In the genomic region with DNA sequence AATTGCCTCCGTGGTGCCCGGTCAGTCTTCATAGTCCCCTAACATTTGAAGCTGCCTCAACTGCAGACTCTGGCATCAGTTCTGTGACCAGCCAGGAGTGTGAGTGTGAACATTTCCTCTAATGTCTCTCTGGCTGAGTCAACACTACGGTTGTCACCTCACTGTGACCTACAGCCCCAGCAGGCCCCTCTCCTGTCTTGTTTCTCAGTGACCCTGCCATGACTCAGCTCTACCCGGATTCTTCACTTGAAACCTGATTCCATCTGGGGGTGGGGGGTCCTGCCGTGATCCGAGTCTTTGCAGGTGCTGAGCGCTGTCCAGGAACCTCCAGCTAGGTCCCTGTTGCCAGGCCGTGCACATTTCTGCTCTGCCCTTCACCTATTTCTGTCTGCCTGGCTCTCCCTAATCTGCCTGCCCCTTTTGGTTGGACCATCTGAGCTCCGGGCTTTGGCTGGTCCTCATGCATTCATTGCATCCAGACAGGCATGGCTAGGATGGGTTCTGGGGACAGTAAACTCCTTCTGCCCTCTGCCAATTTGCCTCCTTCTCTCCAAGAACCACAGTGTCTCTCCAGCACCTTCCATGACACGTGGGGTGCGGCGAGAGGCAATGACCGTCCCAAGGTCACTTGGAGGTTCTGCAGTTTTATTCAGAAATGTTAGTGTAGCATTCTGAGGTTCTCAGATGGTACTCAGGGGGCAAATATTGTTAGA, we compare ENCODE assay signal across 1 cellular context.
TF ChIP-seq lines count a peak whose summit lies in the region.

No MANE protein-coding gene starts in this region.

TF ChIP-seq in HepG2, 621 proteins besides CTCF, POLR2A, EP300 and RAD21 (continued from another document and continues in another):
- TF ChIP-seq, protein P1, sequence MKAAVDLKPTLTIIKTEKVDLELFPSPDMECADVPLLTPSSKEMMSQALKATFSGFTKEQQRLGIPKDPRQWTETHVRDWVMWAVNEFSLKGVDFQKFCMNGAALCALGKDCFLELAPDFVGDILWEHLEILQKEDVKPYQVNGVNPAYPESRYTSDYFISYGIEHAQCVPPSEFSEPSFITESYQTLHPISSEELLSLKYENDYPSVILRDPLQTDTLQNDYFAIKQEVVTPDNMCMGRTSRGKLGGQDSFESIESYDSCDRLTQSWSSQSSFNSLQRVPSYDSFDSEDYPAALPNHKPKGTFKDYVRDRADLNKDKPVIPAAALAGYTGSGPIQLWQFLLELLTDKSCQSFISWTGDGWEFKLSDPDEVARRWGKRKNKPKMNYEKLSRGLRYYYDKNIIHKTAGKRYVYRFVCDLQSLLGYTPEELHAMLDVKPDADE (CRISPR knock-in tag; IDR thresholded peaks at IDR 0.05), result no peak
- no peak for TF ChIP-seq TOE1 (CRISPR knock-in tag; IDR thresholded peaks at IDR 0.05)
- TF ChIP-seq ELF3 (CRISPR knock-in tag; IDR thresholded peaks at IDR 0.05), result peak; percentile 65; the same call in 1 of the 2 replicates
- TF ChIP-seq ZNF335 (CRISPR knock-in tag; IDR thresholded peaks at IDR 0.05), result no peak
- TF ChIP-seq ZNF234 (CRISPR knock-in tag; conservative IDR thresholded peaks at IDR 0.05), result no peak
- peak; percentile 70; the same call in 1 of the 2 replicates for TF ChIP-seq HMG20A (CRISPR knock-in tag; IDR thresholded peaks at IDR 0.05; ENCODE audit: borderline replicate concordance)
- TF ChIP-seq ZNF850 (CRISPR knock-in tag; conservative IDR thresholded peaks at IDR 0.05), result no peak
- no peak for TF ChIP-seq ZNF569 (CRISPR knock-in tag; IDR thresholded peaks at IDR 0.05; ENCODE audit: borderline replicate concordance)
- no peak for TF ChIP-seq ARID2 (CRISPR knock-in tag; IDR thresholded peaks at IDR 0.05; ENCODE audit: borderline replicate concordance)
- TF ChIP-seq, protein P2, sequence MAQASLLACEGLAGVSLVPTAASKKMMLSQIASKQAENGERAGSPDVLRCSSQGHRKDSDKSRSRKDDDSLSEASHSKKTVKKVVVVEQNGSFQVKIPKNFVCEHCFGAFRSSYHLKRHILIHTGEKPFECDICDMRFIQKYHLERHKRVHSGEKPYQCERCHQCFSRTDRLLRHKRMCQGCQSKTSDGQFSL (CRISPR knock-in tag; IDR thresholded peaks at IDR 0.05), result no peak
- TF ChIP-seq, protein P3, sequence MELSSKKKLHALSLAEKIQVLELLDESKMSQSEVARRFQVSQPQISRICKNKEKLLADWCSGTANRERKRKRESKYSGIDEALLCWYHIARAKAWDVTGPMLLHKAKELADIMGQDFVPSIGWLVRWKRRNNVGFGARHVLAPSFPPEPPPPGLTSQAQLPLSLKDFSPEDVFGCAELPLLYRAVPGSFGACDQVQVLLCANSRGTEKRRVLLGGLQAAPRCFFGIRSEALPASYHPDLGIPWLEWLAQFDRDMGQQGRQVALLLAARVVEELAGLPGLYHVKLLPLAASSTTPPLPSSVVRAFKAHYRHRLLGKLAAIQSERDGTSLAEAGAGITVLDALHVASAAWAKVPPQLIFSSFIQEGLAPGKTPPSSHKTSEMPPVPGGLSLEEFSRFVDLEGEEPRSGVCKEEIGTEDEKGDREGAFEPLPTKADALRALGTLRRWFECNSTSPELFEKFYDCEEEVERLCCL (CRISPR knock-in tag; IDR thresholded peaks at IDR 0.05; ENCODE audit: borderline replicate concordance), result no peak
- no peak; the same call in 1 of the 2 replicates for TF ChIP-seq ZNF761 (CRISPR knock-in tag; conservative IDR thresholded peaks at IDR 0.05)
- TF ChIP-seq, protein P4, sequence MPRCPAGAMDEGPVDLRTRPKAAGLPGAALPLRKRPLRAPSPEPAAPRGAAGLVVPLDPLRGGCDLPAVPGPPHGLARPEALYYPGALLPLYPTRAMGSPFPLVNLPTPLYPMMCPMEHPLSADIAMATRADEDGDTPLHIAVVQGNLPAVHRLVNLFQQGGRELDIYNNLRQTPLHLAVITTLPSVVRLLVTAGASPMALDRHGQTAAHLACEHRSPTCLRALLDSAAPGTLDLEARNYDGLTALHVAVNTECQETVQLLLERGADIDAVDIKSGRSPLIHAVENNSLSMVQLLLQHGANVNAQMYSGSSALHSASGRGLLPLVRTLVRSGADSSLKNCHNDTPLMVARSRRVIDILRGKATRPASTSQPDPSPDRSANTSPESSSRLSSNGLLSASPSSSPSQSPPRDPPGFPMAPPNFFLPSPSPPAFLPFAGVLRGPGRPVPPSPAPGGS (CRISPR knock-in tag; IDR thresholded peaks at IDR 0.05), result no peak
- TF ChIP-seq, protein P5, sequence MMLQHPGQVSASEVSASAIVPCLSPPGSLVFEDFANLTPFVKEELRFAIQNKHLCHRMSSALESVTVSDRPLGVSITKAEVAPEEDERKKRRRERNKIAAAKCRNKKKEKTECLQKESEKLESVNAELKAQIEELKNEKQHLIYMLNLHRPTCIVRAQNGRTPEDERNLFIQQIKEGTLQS (CRISPR knock-in tag; IDR thresholded peaks at IDR 0.05), result 0 out of 2 replicates have a peak, but pooled peaks have one; percentile 21
- no peak for TF ChIP-seq ZNF558 (CRISPR knock-in tag; IDR thresholded peaks at IDR 0.05; ENCODE audit: borderline replicate concordance)
- TF ChIP-seq, protein P6, sequence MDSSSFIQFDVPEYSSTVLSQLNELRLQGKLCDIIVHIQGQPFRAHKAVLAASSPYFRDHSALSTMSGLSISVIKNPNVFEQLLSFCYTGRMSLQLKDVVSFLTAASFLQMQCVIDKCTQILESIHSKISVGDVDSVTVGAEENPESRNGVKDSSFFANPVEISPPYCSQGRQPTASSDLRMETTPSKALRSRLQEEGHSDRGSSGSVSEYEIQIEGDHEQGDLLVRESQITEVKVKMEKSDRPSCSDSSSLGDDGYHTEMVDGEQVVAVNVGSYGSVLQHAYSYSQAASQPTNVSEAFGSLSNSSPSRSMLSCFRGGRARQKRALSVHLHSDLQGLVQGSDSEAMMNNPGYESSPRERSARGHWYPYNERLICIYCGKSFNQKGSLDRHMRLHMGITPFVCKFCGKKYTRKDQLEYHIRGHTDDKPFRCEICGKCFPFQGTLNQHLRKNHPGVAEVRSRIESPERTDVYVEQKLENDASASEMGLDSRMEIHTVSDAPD (CRISPR knock-in tag; IDR thresholded peaks at IDR 0.05), result no peak
- TF ChIP-seq, protein P7, sequence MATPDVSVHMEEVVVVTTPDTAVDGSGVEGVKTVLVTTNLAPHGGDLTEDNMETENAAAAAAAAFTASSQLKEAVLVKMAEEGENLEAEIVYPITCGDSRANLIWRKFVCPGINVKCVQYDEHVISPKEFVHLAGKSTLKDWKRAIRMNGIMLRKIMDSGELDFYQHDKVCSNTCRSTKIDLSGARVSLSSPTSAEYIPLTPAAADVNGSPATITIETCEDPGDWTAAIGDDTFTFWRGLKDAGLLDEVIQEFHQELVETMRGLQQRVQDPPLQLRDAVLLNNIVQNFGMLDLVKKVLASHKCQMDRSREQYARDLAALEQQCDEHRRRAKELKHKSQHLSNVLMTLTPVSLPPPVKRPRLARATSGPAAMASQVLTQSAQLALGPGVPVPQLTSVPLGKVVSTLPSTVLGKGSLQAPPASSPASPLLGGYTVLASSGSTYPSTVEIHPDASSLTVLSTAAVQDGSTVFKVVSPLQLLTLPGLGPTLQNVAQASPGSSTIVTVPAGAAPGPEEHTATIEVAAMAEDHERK (CRISPR knock-in tag; IDR thresholded peaks at IDR 0.05; ENCODE audit: low read depth), result no peak
- TF ChIP-seq, protein P8, sequence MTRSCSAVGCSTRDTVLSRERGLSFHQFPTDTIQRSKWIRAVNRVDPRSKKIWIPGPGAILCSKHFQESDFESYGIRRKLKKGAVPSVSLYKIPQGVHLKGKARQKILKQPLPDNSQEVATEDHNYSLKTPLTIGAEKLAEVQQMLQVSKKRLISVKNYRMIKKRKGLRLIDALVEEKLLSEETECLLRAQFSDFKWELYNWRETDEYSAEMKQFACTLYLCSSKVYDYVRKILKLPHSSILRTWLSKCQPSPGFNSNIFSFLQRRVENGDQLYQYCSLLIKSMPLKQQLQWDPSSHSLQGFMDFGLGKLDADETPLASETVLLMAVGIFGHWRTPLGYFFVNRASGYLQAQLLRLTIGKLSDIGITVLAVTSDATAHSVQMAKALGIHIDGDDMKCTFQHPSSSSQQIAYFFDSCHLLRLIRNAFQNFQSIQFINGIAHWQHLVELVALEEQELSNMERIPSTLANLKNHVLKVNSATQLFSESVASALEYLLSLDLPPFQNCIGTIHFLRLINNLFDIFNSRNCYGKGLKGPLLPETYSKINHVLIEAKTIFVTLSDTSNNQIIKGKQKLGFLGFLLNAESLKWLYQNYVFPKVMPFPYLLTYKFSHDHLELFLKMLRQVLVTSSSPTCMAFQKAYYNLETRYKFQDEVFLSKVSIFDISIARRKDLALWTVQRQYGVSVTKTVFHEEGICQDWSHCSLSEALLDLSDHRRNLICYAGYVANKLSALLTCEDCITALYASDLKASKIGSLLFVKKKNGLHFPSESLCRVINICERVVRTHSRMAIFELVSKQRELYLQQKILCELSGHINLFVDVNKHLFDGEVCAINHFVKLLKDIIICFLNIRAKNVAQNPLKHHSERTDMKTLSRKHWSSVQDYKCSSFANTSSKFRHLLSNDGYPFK (CRISPR knock-in tag; IDR thresholded peaks at IDR 0.05; ENCODE audit: borderline replicate concordance), result peak; percentile 69; the same call in 1 of the 2 replicates
- TF ChIP-seq RARG (CRISPR knock-in tag; IDR thresholded peaks at IDR 0.05; ENCODE audit: low read depth), result no peak
- no peak for TF ChIP-seq ZZZ3 (CRISPR knock-in tag; IDR thresholded peaks at IDR 0.05; ENCODE audit: borderline replicate concordance)
- no peak for TF ChIP-seq ZFP82 (CRISPR knock-in tag; IDR thresholded peaks at IDR 0.05; ENCODE audit: borderline replicate concordance)
- TF ChIP-seq NCOR1 (IDR thresholded peaks at IDR 0.05; ENCODE audit: borderline replicate concordance, low read length), result no peak
- peak; percentile 76 for TF ChIP-seq FOXA3 (CRISPR knock-in tag; IDR thresholded peaks at IDR 0.05)
- no peak; the same call in 1 of the 2 replicates for TF ChIP-seq ZSCAN20 (CRISPR knock-in tag; IDR thresholded peaks at IDR 0.05; ENCODE audit: borderline replicate concordance)
- TF ChIP-seq HNF4G (IDR thresholded peaks at IDR 0.05; ENCODE audit: borderline replicate concordance, low read depth, low read length), result peak; percentile 27; the same call in 1 of the 2 replicates
- no peak for TF ChIP-seq HNF4G (CRISPR knock-in tag; IDR thresholded peaks at IDR 0.05; ENCODE audit: borderline replicate concordance, low read depth)
- TF ChIP-seq NCOA2 (CRISPR knock-in tag; IDR thresholded peaks at IDR 0.05), result peak; percentile 21; the same call in 1 of the 2 replicates
- TF ChIP-seq, protein P9, sequence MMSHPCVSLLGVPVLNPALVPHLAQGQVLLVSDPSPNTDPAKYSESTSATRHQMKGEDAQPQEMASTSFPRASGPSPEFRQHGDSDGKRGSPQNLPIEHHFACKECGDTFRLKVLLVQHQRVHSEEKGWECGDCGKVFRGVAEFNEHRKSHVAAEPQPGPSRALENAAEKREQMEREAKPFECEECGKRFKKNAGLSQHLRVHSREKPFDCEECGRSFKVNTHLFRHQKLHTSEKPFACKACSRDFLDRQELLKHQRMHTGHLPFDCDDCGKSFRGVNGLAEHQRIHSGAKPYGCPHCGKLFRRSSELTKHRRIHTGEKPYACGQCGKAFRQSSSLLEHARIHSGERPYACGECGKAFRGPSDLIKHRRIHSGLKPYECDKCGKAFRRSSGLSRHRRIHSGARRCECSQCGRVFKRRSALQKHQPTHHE (CRISPR knock-in tag; IDR thresholded peaks at IDR 0.05; ENCODE audit: borderline replicate concordance), result peak; percentile 38; the same call in 1 of the 2 replicates
- TF ChIP-seq, protein P10, sequence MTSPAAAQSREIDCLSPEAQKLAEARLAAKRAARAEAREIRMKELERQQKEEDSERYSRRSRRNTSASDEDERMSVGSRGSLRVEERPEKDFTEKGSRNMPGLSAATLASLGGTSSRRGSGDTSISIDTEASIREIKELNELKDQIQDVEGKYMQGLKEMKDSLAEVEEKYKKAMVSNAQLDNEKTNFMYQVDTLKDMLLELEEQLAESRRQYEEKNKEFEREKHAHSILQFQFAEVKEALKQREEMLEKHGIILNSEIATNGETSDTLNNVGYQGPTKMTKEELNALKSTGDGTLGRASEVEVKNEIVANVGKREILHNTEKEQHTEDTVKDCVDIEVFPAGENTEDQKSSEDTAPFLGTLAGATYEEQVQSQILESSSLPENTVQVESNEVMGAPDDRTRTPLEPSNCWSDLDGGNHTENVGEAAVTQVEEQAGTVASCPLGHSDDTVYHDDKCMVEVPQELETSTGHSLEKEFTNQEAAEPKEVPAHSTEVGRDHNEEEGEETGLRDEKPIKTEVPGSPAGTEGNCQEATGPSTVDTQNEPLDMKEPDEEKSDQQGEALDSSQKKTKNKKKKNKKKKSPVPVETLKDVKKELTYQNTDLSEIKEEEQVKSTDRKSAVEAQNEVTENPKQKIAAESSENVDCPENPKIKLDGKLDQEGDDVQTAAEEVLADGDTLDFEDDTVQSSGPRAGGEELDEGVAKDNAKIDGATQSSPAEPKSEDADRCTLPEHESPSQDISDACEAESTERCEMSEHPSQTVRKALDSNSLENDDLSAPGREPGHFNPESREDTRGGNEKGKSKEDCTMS (CRISPR knock-in tag; conservative IDR thresholded peaks at IDR 0.05), result no peak
- no peak; the same call in 1 of the 2 replicates for TF ChIP-seq ESRRA (CRISPR knock-in tag; IDR thresholded peaks at IDR 0.05; ENCODE audit: low read depth)
- no peak for TF ChIP-seq ZNF674 (CRISPR knock-in tag; IDR thresholded peaks at IDR 0.05; ENCODE audit: low read depth)
- no peak for TF ChIP-seq RBM22 (optimal IDR thresholded peaks at IDR 0.05; ENCODE audit: low read length)
- no peak for TF ChIP-seq SMAD1 (CRISPR knock-in tag; IDR thresholded peaks at IDR 0.05; ENCODE audit: borderline replicate concordance, low read depth)
- TF ChIP-seq HDAC6 (IDR thresholded peaks at IDR 0.05; ENCODE audit: low read depth, low read length), result no peak
- TF ChIP-seq MED13 (CRISPR knock-in tag; IDR thresholded peaks at IDR 0.05), result no peak
- no peak for TF ChIP-seq MBD4 (IDR thresholded peaks at IDR 0.05; ENCODE audit: borderline replicate concordance, low read length)
- TF ChIP-seq HOXA7 (CRISPR knock-in tag; IDR thresholded peaks at IDR 0.05), result no peak
- TF ChIP-seq NFE2L1 (CRISPR knock-in tag; IDR thresholded peaks at IDR 0.05; ENCODE audit: borderline replicate concordance), result peak; percentile 69; the same call in 1 of the 2 replicates
- no peak for TF ChIP-seq RBFOX2 (IDR thresholded peaks at IDR 0.05; ENCODE audit: low read depth, low read length)
- TF ChIP-seq SMC3 (IDR thresholded peaks at IDR 0.05; ENCODE audit: low read length), result no peak
- 0 out of 2 replicates have a peak, but pooled peaks have one; percentile 18 for TF ChIP-seq RFXAP (CRISPR knock-in tag; IDR thresholded peaks at IDR 0.05; ENCODE audit: borderline replicate concordance)
- TF ChIP-seq, protein P11, sequence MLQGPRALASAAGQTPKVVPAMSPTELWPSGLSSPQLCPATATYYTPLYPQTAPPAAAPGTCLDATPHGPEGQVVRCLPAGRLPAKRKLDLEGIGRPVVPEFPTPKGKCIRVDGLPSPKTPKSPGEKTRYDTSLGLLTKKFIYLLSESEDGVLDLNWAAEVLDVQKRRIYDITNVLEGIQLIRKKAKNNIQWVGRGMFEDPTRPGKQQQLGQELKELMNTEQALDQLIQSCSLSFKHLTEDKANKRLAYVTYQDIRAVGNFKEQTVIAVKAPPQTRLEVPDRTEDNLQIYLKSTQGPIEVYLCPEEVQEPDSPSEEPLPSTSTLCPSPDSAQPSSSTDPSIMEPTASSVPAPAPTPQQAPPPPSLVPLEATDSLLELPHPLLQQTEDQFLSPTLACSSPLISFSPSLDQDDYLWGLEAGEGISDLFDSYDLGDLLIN (CRISPR knock-in tag; IDR thresholded peaks at IDR 0.05; ENCODE audit: borderline replicate concordance), result no peak
- no peak for TF ChIP-seq ZNF432 (CRISPR knock-in tag; IDR thresholded peaks at IDR 0.05; ENCODE audit: borderline replicate concordance)
- TF ChIP-seq, protein P12, sequence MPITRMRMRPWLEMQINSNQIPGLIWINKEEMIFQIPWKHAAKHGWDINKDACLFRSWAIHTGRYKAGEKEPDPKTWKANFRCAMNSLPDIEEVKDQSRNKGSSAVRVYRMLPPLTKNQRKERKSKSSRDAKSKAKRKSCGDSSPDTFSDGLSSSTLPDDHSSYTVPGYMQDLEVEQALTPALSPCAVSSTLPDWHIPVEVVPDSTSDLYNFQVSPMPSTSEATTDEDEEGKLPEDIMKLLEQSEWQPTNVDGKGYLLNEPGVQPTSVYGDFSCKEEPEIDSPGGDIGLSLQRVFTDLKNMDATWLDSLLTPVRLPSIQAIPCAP (CRISPR knock-in tag; IDR thresholded peaks at IDR 0.05; ENCODE audit: low read depth), result no peak
